2 cellular contexts compared by ENCODE assay signal in genomic region chr14:81433378-81433777, GRCh38.
A peak's percentile ranks its signal among the peaks of the same experiment; 100 is the strongest.
TF ChIP-seq lines count a peak whose summit lies in the region.

No MANE protein-coding gene starts in this region.

TF ChIP-seq in H1, 55 proteins besides CTCF, POLR2A, EP300 and RAD21:
- TF ChIP-seq GTF2F1 (IDR thresholded peaks at IDR 0.05; ENCODE audit: borderline replicate concordance, low read depth, low read length), result no peak
- no peak for TF ChIP-seq TAF7 (optimal IDR thresholded peaks at IDR 0.05; ENCODE audit: borderline replicate concordance, low read depth, low read length)
- 0 out of 2 replicates have a peak, but pooled peaks have one; percentile 15 for TF ChIP-seq TCF12 (IDR thresholded peaks at IDR 0.05; ENCODE audit: low read depth, low read length)
- TF ChIP-seq ZNF274 (IDR thresholded peaks at IDR 0.05; ENCODE audit: borderline replicate concordance, extremely low read depth, low read length), result no peak
- no peak for TF ChIP-seq BCL11A (IDR thresholded peaks at IDR 0.05; ENCODE audit: low read depth in 2 of 2, low read length in 2 of 2)
- no peak for TF ChIP-seq SAP30 (IDR thresholded peaks at IDR 0.05; ENCODE audit: insufficient read depth, insufficient replicate concordance, low read length)
- peak; percentile 96 to 97 for TF ChIP-seq SIN3A (conservative IDR thresholded peaks at IDR 0.05 in 1 of 2, IDR thresholded peaks at IDR 0.05 in 1 of 2; ENCODE audit: low read depth in 1 of 2, low read length in 2 of 2)
- no peak for TF ChIP-seq KDM5A (IDR thresholded peaks at IDR 0.05; ENCODE audit: low read length)
- TF ChIP-seq RFX5 (IDR thresholded peaks at IDR 0.05; ENCODE audit: borderline replicate concordance, low read depth, low read length), result no peak
- no peak for TF ChIP-seq CHD7 (IDR thresholded peaks at IDR 0.05; ENCODE audit: insufficient replicate concordance, low read length)
- no peak for TF ChIP-seq SP4 (IDR thresholded peaks at IDR 0.05; ENCODE audit: low read length)
- no peak for TF ChIP-seq GABPA (IDR thresholded peaks at IDR 0.05; ENCODE audit: borderline replicate concordance, insufficient read depth, low read length)
- peak; percentile 81 for TF ChIP-seq MAX (IDR thresholded peaks at IDR 0.05)
- no peak for TF ChIP-seq ASH2L (IDR thresholded peaks at IDR 0.05; ENCODE audit: low read length)
- TF ChIP-seq POLR2AphosphoS5 (IDR thresholded peaks at IDR 0.05; ENCODE audit: low read depth, low read length), result no peak

TF ChIP-seq in liver, 16 proteins besides CTCF, POLR2A, EP300 and RAD21:
- TF ChIP-seq HNF4G (IDR thresholded peaks at IDR 0.05) (no peak), YY1 (IDR thresholded peaks at IDR 0.05) (no peak), REST (IDR thresholded peaks at IDR 0.05) (peak; percentile 46), MAX (IDR thresholded peaks at IDR 0.05) (no peak), GABPA (IDR thresholded peaks at IDR 0.05 in 1 of 2, conservative IDR thresholded peaks at IDR 0.05 in 1 of 2) (no peak), SP1 (IDR thresholded peaks at IDR 0.05) (no peak), EGR1 (IDR thresholded peaks at IDR 0.05; ENCODE audit: low read depth in 2 of 2) (no peak), TAF1 (conservative IDR thresholded peaks at IDR 0.05) (no peak), ZBTB33 (IDR thresholded peaks at IDR 0.05) (no peak)
